2 cellular contexts compared by ENCODE assay signal in genomic region chr10:110666259-110666658, GRCh38. TPM values are rescaled to one million over a fixed set of nuclear protein-coding genes. Genes with fewer than 3 reads are reported as not detected.
"Had no signal": no experiment of that assay in that cellular context is flagged by ENCODE, and none has a peak within 500 bp of the region (broad histone marks: within the 10 kb centered on the region; RNA-seq: fewer than 3 reads in every experiment).

No MANE protein-coding gene starts in this region.

RNA-seq across cellular contexts. Expression of gene RBM20, which starts 22.1 kb away (rescaled TPM):
- total RNA-seq: osteoblast had no signal
- polyA plus RNA-seq: immature natural killer cell had no signal
